Comparison of ENCODE assay signal across 21 cellular contexts in genomic region chr1:5895446-5896406, GRCh38.
"Had no signal": no experiment of that assay in that cellular context is flagged by ENCODE, and none has a peak within 500 bp of the region (broad histone marks: within the 10 kb centered on the region; RNA-seq: fewer than 3 reads in every experiment).

No MANE protein-coding gene starts in this region.

- H3K27ac Mint-ChIP-seq: activated CD4-positive, alpha-beta T cell treated with anti-CD3 and anti-CD28 coated beads, Interleukin-2, amount 10 ng/mL, durations not matched to agents 24 days and 14 days; activated CD8-positive, alpha-beta T cell treated with anti-CD3 and anti-CD28 coated beads for 36 hours; activated naive CD8-positive, alpha-beta T cell treated with anti-CD3 and anti-CD28 coated beads for 36 hours; activated T-helper 17 cell treated with anti-CD3 and anti-CD28 coated beads, Interleukin-2, amount 50 U/mL, for 72 hours; T-cell had no signal

- H3K4me3 ChIP-seq: gastroesophageal sphincter, heart left ventricle, sigmoid colon, tibial artery had no signal

- H3K4me1 Mint-ChIP-seq: activated CD4-positive, alpha-beta T cell treated with anti-CD3 and anti-CD28 coated beads, Interleukin-2, amount 10 ng/mL, durations not matched to agents 24 days and 14 days; activated naive CD8-positive, alpha-beta T cell treated with anti-CD3 and anti-CD28 coated beads for 36 hours; activated T-helper 17 cell treated with anti-CD3 and anti-CD28 coated beads, Interleukin-2, amount 50 U/mL, for 72 hours; naive thymus-derived CD8-positive, alpha-beta T cell; T-cell had no signal

- H3K27ac ChIP-seq: gastroesophageal sphincter, heart left ventricle, sigmoid colon, tibial artery had no signal

- H3K9me3 Mint-ChIP-seq: activated CD4-positive, alpha-beta T cell treated with anti-CD3 and anti-CD28 coated beads, Interleukin-2, amount 10 ng/mL, durations not matched to agents 24 days and 14 days; activated naive CD8-positive, alpha-beta T cell treated with anti-CD3 and anti-CD28 coated beads for 36 hours; activated T-helper 17 cell treated with anti-CD3 and anti-CD28 coated beads, Interleukin-2, amount 50 U/mL, for 72 hours had no signal

- ATAC-seq: activated CD8-positive, alpha-beta T cell treated with anti-CD3 and anti-CD28 coated beads for 36 hours; activated T-helper 17 cell treated with anti-CD3 and anti-CD28 coated beads, Interleukin-2, amount 50 U/mL, for 72 hours; esophagus mucosa; gastroesophageal sphincter; heart left ventricle; naive thymus-derived CD8-positive, alpha-beta T cell; T-cell had no signal

- FAIRE-seq: colon, urothelium cell line had no signal

- DNase-seq: activated CD4-positive, alpha-beta T cell treated with anti-CD3 and anti-CD28 coated beads, Interleukin-2, amount 10 ng/mL, durations not matched to agents 24 days and 14 days; activated CD8-positive, alpha-beta T cell treated with anti-CD3 and anti-CD28 coated beads for 36 hours; activated naive CD4-positive, alpha-beta T cell; activated naive CD8-positive, alpha-beta T cell treated with anti-CD3 and anti-CD28 coated beads for 36 hours; activated T-cell treated with anti-CD3 and anti-CD28 coated beads, Interleukin-2, amount 50 U/mL, for 1 hour; amniotic stem cell; central memory CD4-positive, alpha-beta T cell; sigmoid colon; stimulated activated CD8-positive, alpha-beta memory T cell treated with anti-CD3 and anti-CD28 coated beads, Interleukin-4, amount 100 ng/mL, for 48 hours; stimulated activated naive CD4-positive, alpha-beta T cell; T-cell; T-helper 9 cell; tibial artery had no signal

- H3K4me1 ChIP-seq: gastroesophageal sphincter, heart left ventricle, sigmoid colon, tibial artery had no signal

- H3K4me3 Mint-ChIP-seq: activated CD4-positive, alpha-beta T cell treated with anti-CD3 and anti-CD28 coated beads, Interleukin-2, amount 10 ng/mL, durations not matched to agents 24 days and 14 days; activated CD8-positive, alpha-beta T cell treated with anti-CD3 and anti-CD28 coated beads for 36 hours; activated naive CD8-positive, alpha-beta T cell treated with anti-CD3 and anti-CD28 coated beads for 36 hours; activated T-helper 17 cell treated with anti-CD3 and anti-CD28 coated beads, Interleukin-2, amount 50 U/mL, for 72 hours; naive thymus-derived CD8-positive, alpha-beta T cell; T-cell had no signal

- H3K27me3 Mint-ChIP-seq: activated CD4-positive, alpha-beta T cell treated with anti-CD3 and anti-CD28 coated beads, Interleukin-2, amount 10 ng/mL, durations not matched to agents 24 days and 14 days; activated CD8-positive, alpha-beta T cell treated with anti-CD3 and anti-CD28 coated beads for 36 hours; activated naive CD8-positive, alpha-beta T cell treated with anti-CD3 and anti-CD28 coated beads for 36 hours; activated T-helper 17 cell treated with anti-CD3 and anti-CD28 coated beads, Interleukin-2, amount 50 U/mL, for 72 hours; naive thymus-derived CD8-positive, alpha-beta T cell; T-cell had no signal

- H3K27me3 ChIP-seq: dorsolateral prefrontal cortex, gastroesophageal sphincter, heart left ventricle, sigmoid colon, tibial artery had no signal

- H3K9me3 ChIP-seq: gastroesophageal sphincter, sigmoid colon, tibial artery had no signal
